In the genomic region with DNA sequence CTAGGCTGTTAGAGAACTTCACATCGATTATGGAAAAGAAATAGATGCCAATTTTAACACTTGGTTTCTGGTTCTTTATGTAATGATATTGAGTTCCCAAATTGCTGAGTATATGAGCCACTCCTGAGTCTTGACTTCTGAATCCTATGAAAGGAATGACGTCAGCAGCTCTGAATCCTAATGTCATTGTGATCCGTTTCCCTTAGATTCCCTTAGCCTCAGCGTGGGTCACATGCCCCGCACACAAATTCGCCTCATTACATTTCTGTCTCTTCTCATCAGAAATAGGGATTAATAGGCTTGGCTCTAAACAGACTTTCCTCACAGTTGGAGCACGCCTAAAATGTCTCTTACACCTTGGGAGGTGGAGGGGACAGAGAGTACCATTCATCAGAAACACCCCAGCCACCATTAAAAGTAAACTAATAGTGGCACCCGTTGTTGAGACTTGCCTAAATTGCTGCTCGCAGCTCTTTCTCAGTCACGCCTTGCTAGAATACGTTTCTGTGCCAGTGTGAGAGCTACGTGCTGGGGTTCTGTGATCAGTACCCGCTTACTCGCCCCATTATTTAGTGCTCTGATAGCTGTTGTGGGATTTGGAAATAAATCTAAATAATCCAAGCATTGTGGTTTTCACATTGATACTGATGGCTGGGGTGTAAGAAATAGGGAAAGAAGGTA, we compare ENCODE assay signal across 29 cellular contexts. TPM values are rescaled to one million over a fixed set of nuclear protein-coding genes. Genes with fewer than 3 reads are reported as not detected.
DNase-seq lines count a peak whose midpoint lies in the region; ATAC-seq, FAIRE-seq and TF ChIP-seq lines count a peak whose summit lies in the region.
"Had no signal": no experiment of that assay in that cellular context is flagged by ENCODE, and none has a peak within 500 bp of the region (broad histone marks: within the 10 kb centered on the region; RNA-seq: fewer than 3 reads in every experiment).

No MANE protein-coding gene starts in this region.

- H3K27me3 Mint-ChIP-seq in GM23338 (ENCODE audit: insufficient read depth, low read depth, poor library complexity) (peaks cover 16% of the 10 kb centered on the region), astrocyte (ENCODE audit: low read depth, unreplicated experiment) (no peaks in the 10 kb centered on the region)
- H3K27me3 Mint-ChIP-seq: activated T-cell treated with anti-CD3 and anti-CD28 coated beads, Interleukin-2, amount 50 U/mL, for 24 hours; natural killer cell treated with Interleukin-12 subunit alpha and Interleukin-12 subunit beta and Interleukin-15 and Interleukin-18, amount 100 ng/mL, for 72 hours had no signal

- no peak overlapping the region for H3K9ac ChIP-seq in astrocyte (ENCODE audit: low read length)
- H3K9ac ChIP-seq: BLaER1 treated with 17β-estradiol and CSF1 and Interleukin-3, amounts not matched to agents 10 nM and 100 nM; GM23248 had no signal

- H3K36me3 Mint-ChIP-seq in GM23338 (ENCODE audit: low read depth) (peaks cover 58% of the 10 kb centered on the region), astrocyte (ENCODE audit: low read depth, unreplicated experiment) (peaks cover 11% of the 10 kb centered on the region)

- no peak overlapping the region for H3K27ac Mint-ChIP-seq in GM23338
- no peak overlapping the region for H3K27ac Mint-ChIP-seq in astrocyte (ENCODE audit: unreplicated experiment)
- H3K27ac Mint-ChIP-seq: activated T-cell treated with anti-CD3 and anti-CD28 coated beads, Interleukin-2, amount 50 U/mL, for 24 hours; immature natural killer cell; natural killer cell treated with Interleukin-12 subunit alpha and Interleukin-12 subunit beta and Interleukin-15 and Interleukin-18, amount 100 ng/mL, for 72 hours had no signal

- H3K9me3 ChIP-seq in astrocyte (ENCODE audit: insufficient read depth, low read depth, low read length): no peaks in the 10 kb centered on the region
- no peaks in the 10 kb centered on the region for H3K9me3 ChIP-seq in esophagus squamous epithelium
- no peaks in the 10 kb centered on the region for H3K9me3 ChIP-seq in prostate gland
- H3K9me3 ChIP-seq: adrenal gland; BLaER1 treated with 17β-estradiol and CSF1 and Interleukin-3, amounts not matched to agents 10 nM and 100 nM; pancreas; stomach; upper lobe of left lung had no signal

- H2AFZ ChIP-seq in GM23338: no peak overlapping the region
- no peak overlapping the region for H2AFZ ChIP-seq in astrocyte (ENCODE audit: low read depth, low read length)
- H2AFZ ChIP-seq: GM23248, PC-9 had no signal

- no peak for ATAC-seq in GM23338
- ATAC-seq: natural killer cell treated with Interleukin-12 subunit alpha and Interleukin-12 subunit beta and Interleukin-15 and Interleukin-18, amount 100 ng/mL, for 72 hours; pancreas had no signal

- DNase-seq in GM23338 (ENCODE audit: low spot score) (no peak), astrocyte (ENCODE audit: low read depth) (peak; percentile 14), esophagus squamous epithelium (lab: John Stamatoyannopoulos, UW) (no peak), prostate gland (ENCODE audit: low spot score) (no peak), mesenteric fat pad (ENCODE audit: low spot score) (no peak), NCI-H2227 treated with DMSO at 0.1 percent for 48 hours (lab: John Stamatoyannopoulos, UW) (no peak), NCI-H2171 (lab: John Stamatoyannopoulos, UW) (no peak), KG1 (lab: John Stamatoyannopoulos, UW) (no peak)
- DNase-seq: activated CD4-positive, alpha-beta T cell treated with anti-CD3 and anti-CD28 coated beads for 1 hour; activated CD8-positive, alpha-beta memory T cell treated with anti-CD3 and anti-CD28 coated beads for 24 hours; activated T-cell treated with anti-CD3 and anti-CD28 coated beads, Interleukin-2, amount 50 U/mL, for 24 hours; adrenal gland; COR-L47; dermis blood vessel endothelial cell; DMS79; GF-D8; GM23248; immature natural killer cell; KBM-7; MM.1S; NCI-H1417 treated with DMSO at 0.1 percent for 48 hours; NCI-H510A; PC-9; SHP77 treated with DMSO at 0.1 percent for 48 hours; stomach had no signal

- TF ChIP-seq CTCF in GM23338 (conservative IDR thresholded peaks at IDR 0.05; ENCODE audit: low read depth in 2 of 2) (no peak), astrocyte (IDR thresholded peaks at IDR 0.05; ENCODE audit: insufficient read depth, low read depth, low read length) (no peak), esophagus squamous epithelium (IDR thresholded peaks at IDR 0.05) (no peak), prostate gland (IDR thresholded peaks at IDR 0.05) (no peak)

- H3K4me3 ChIP-seq in GM23338 (no peak overlapping the region), astrocyte (ENCODE audit: insufficient read depth, low read depth, low read length) (no peak overlapping the region), esophagus squamous epithelium (peak overlapping the region in 2 of 4 donors; percentile 9 to 16), prostate gland (no peak overlapping the region)
- H3K4me3 ChIP-seq: adrenal gland; BLaER1 treated with 17β-estradiol and CSF1 and Interleukin-3, amounts not matched to agents 10 nM and 100 nM; GM23248; pancreas; PC-9; stomach; upper lobe of left lung had no signal

- H3K4me1 Mint-ChIP-seq in GM23338 (peaks cover 15% of the 10 kb centered on the region), astrocyte (ENCODE audit: low read depth, unreplicated experiment) (peaks cover 17% of the 10 kb centered on the region)

- H3K9me3 Mint-ChIP-seq in GM23338 (no peaks in the 10 kb centered on the region; the same call in 2 of the 3 replicates), astrocyte (ENCODE audit: unreplicated experiment) (no peaks in the 10 kb centered on the region)
- H3K9me3 Mint-ChIP-seq: activated T-cell treated with anti-CD3 and anti-CD28 coated beads, Interleukin-2, amount 50 U/mL, for 24 hours; immature natural killer cell; natural killer cell treated with Interleukin-12 subunit alpha and Interleukin-12 subunit beta and Interleukin-15 and Interleukin-18, amount 100 ng/mL, for 72 hours had no signal

- peaks cover 12% of the 10 kb centered on the region for H4K20me1 ChIP-seq in GM23338 (replicated peaks; ENCODE audit: insufficient read depth)
- peaks cover 25% of the 10 kb centered on the region for H4K20me1 ChIP-seq in astrocyte (ENCODE audit: insufficient read depth, low read length)

- no peaks in the 10 kb centered on the region for H3K9me2 ChIP-seq in GM23338 (ENCODE audit: insufficient read depth)

- no peaks in the 10 kb centered on the region; the same call in 1 of the 2 replicates for H3K4me1 ChIP-seq in GM23338 (ENCODE audit: insufficient read depth)
- peaks cover 6% of the 10 kb centered on the region for H3K4me1 ChIP-seq in astrocyte (ENCODE audit: insufficient read depth, low read length)
- H3K4me1 ChIP-seq in esophagus squamous epithelium: peaks cover 5 to 75% (median 7%) of the 10 kb centered on the region in 3 donors
- H3K4me1 ChIP-seq in prostate gland (replicated peaks): no peaks in the 10 kb centered on the region
- H3K4me1 ChIP-seq: adrenal gland had no signal

- H3K27ac ChIP-seq in GM23338 (ENCODE audit: low read depth) (peak overlapping the region; percentile 74; the same call in 1 of the 2 replicates), astrocyte (ENCODE audit: low read depth, low read length) (no peak overlapping the region), esophagus squamous epithelium (peak overlapping the region; percentile 85 to 95 (median 87)), prostate gland (peak overlapping the region; percentile 55 to 69)
- H3K27ac ChIP-seq: adrenal gland; BLaER1 treated with 17β-estradiol and CSF1 and Interleukin-3, amounts not matched to agents 10 nM and 100 nM; GM23248; PC-9; upper lobe of left lung had no signal

- H3K4me3 Mint-ChIP-seq in GM23338 (no peak overlapping the region), astrocyte (ENCODE audit: unreplicated experiment) (no peak overlapping the region)
- H3K4me3 Mint-ChIP-seq: activated T-cell treated with anti-CD3 and anti-CD28 coated beads, Interleukin-2, amount 50 U/mL, for 24 hours; immature natural killer cell; natural killer cell treated with Interleukin-12 subunit alpha and Interleukin-12 subunit beta and Interleukin-15 and Interleukin-18, amount 100 ng/mL, for 72 hours had no signal

- intact Hi-C loops in esophagus squamous epithelium (cut with DNase I): no loop called here
- intact Hi-C loops in prostate gland (cut with DNase I): no loop called here

- 49 to 50% methylated on average over 14 of the region's 14 CpGs for WGBS in esophagus squamous epithelium, 2 donors
- WGBS in prostate gland: 49% methylated on average over 14 of the region's 14 CpGs

- H3K4me2 ChIP-seq in GM23338 (no peak overlapping the region), astrocyte (ENCODE audit: low read length) (no peak overlapping the region)
- H3K4me2 ChIP-seq: BLaER1 treated with 17β-estradiol and CSF1 and Interleukin-3, amounts not matched to agents 10 nM and 100 nM; PC-9 had no signal

- H3F3A ChIP-seq in GM23338 (replicated peaks; ENCODE audit: low read depth): peaks cover 31% of the 10 kb centered on the region

- H3K79me2 ChIP-seq in GM23338 (replicated peaks; ENCODE audit: insufficient read depth): peaks cover 24% of the 10 kb centered on the region
- peaks cover 28% of the 10 kb centered on the region for H3K79me2 ChIP-seq in astrocyte (ENCODE audit: insufficient read depth, low read length)

- TF ChIP-seq POLR2A in esophagus squamous epithelium (IDR thresholded peaks at IDR 0.05): no peak
- no peak for TF ChIP-seq POLR2A in prostate gland (IDR thresholded peaks at IDR 0.05)

- no peaks in the 10 kb centered on the region for H3K27me3 ChIP-seq in GM23338 (ENCODE audit: insufficient read depth)
- H3K27me3 ChIP-seq in astrocyte (ENCODE audit: insufficient read depth, low read length): no peaks in the 10 kb centered on the region
- no peaks in the 10 kb centered on the region for H3K27me3 ChIP-seq in esophagus squamous epithelium
- H3K27me3 ChIP-seq in prostate gland (replicated peaks; ENCODE audit: insufficient read depth): no peaks in the 10 kb centered on the region
- H3K27me3 ChIP-seq: adrenal gland; BLaER1 treated with 17β-estradiol and CSF1 and Interleukin-3, amounts not matched to agents 10 nM and 100 nM; pancreas; stomach; upper lobe of left lung had no signal

- H3K36me3 ChIP-seq in GM23338 (ENCODE audit: insufficient read depth) (no peaks in the 10 kb centered on the region; the same call in 1 of the 2 replicates), astrocyte (ENCODE audit: insufficient read depth, low read length) (peaks cover 17% of the 10 kb centered on the region), esophagus squamous epithelium (peaks cover 0 to 60% (median 12%) of the 10 kb centered on the region in 3 donors), prostate gland (peaks cover 0 to 5% of the 10 kb centered on the region in 2 donors)

- FAIRE-seq in astrocyte (lab: Jason Lieb, UNC): no peak
- FAIRE-seq: pancreas had no signal

RNA-seq across cellular contexts. Expression of a gene that starts 7.1 kb away (rescaled TPM):
- 23.4 and 41.3 TPM in 2 replicates for total RNA-seq in GM23338 (2014; rRNA removed; shearing (Covaris generic))
- polyA plus RNA-seq in GM23338 (2016; fragmentation: Nextera tagmentation; extraction: Ambion mirVana): 17.0 and 17.7 TPM in 2 replicates
- total RNA-seq in astrocyte (7.7 and 8.3 TPM in 2 replicates), esophagus squamous epithelium (10 to 100 TPM; 15.7 to 25.7 (median 18.7) TPM), prostate gland (10 to 100 TPM; 15.1 to 22.3 TPM), mesenteric fat pad (12.7 TPM)

RNA-seq across cellular contexts. Expression of a gene that starts 7.2 kb away (rescaled TPM):
- total RNA-seq in GM23338 (2014; rRNA removed; shearing (Covaris generic)): 69.7 and 122 TPM in 2 replicates
- 118 and 120 TPM in 2 replicates for polyA plus RNA-seq in GM23338 (2016; fragmentation: Nextera tagmentation; extraction: Ambion mirVana)
- total RNA-seq in astrocyte (48.3 and 61.8 TPM in 2 replicates), esophagus squamous epithelium (10 to 100 TPM; 37.4 to 89.2 (median 46.0) TPM), prostate gland (100 to 1,000 TPM in 1 of 2 donors, 10 to 100 TPM in 1; 72.4 to 113 TPM), mesenteric fat pad (43.5 TPM)

RNA-seq across cellular contexts. Expression of a gene that starts 37.2 kb away (rescaled TPM):
- total RNA-seq in GM23338 (2014; rRNA removed; shearing (Covaris generic)): 42.4 and 45.0 TPM in 2 replicates
- polyA plus RNA-seq in GM23338 (2016; fragmentation: Nextera tagmentation; extraction: Ambion mirVana): 14.1 and 14.5 TPM in 2 replicates
- total RNA-seq in astrocyte: 17.3 and 18.4 TPM in 2 replicates
- 10 to 100 TPM; 16.6 to 33.0 (median 20.1) TPM for total RNA-seq in esophagus squamous epithelium
- 10 to 100 TPM; 27.9 to 33.1 TPM for total RNA-seq in prostate gland
- 19.2 TPM for total RNA-seq in mesenteric fat pad

RNA-seq across cellular contexts. Expression of a gene that starts 56.9 kb away (rescaled TPM):
- total RNA-seq in GM23338 (2014; rRNA removed; shearing (Covaris generic)): 14.5 and 21.1 TPM in 2 replicates
- 10.3 and 11.4 TPM in 2 replicates for polyA plus RNA-seq in GM23338 (2016; fragmentation: Nextera tagmentation; extraction: Ambion mirVana)
- total RNA-seq in astrocyte (25.8 and 26.6 TPM in 2 replicates), esophagus squamous epithelium (10 to 100 TPM; 12.7 to 31.9 (median 20.9) TPM), prostate gland (10 to 100 TPM in 1 of 2 donors, 1 to 10 TPM in 1; 8.1 to 12.0 TPM), mesenteric fat pad (11.5 TPM)
